ENCODE assay signal across 8 cellular contexts in the genomic region with DNA sequence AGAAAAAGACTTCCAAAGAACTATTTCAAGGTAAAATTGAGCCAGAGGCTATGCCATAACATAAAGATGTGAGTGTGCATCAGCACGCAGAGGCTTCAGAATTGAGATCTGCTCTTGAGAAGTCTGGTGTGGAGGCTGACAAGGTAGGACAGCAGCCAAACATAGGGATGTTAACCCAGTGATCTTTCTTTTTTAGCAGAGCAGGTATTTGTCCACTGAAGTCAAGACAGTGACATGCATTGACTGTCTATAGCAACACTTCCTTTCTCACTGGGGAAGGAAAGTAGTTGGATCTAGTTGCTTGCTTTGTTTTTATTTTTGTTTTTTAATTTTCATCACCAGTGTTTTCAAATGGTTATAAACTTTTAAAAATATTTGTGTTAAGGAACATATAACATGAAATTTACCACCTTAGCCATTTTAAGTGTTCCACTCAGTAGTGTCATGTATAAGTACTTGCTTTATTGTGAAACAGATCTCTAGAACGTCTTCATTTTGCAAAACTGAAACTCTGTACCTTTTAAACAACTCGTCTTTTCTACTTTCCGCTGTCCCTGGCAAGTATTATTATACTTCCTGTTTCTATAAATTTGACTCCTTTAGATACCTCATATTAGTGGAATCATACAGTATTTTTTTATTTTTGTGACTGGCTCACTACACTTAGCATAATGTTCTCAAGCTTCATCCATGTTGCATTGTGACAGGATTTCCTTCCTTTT. TPM values are rescaled to one million over a fixed set of nuclear protein-coding genes. Genes with fewer than 3 reads are reported as not detected.
DNase-seq lines count a peak whose midpoint lies in the region; ATAC-seq, FAIRE-seq and TF ChIP-seq lines count a peak whose summit lies in the region.
"Not testable (repeated sequence)": the region's sequence is repeated elsewhere in the genome, so short reads cannot be mapped to it uniquely, and the experiment has no call there.

No MANE protein-coding gene starts in this region.

- H3K9ac ChIP-seq in BLaER1: not testable (repeated sequence)

- CTCF ChIA-PET in activated CD8-positive, alpha-beta T cell treated with anti-CD3 and anti-CD28 coated beads for 36 hours (lab: Charles Lee): not testable (repeated sequence)

- POLR2A ChIA-PET in activated CD8-positive, alpha-beta T cell treated with anti-CD3 and anti-CD28 coated beads for 36 hours (lab: Charles Lee): not testable (repeated sequence)

- H3K36me3 Mint-ChIP-seq in activated CD8-positive, alpha-beta T cell treated with anti-CD3 and anti-CD28 coated beads for 36 hours (ENCODE audit: low read depth): peaks cover 47% of the 10 kb centered on the region

- 0 out of 2 replicates have a peak overlapping the region, but pooled peaks have one; percentile 17 for H3K4me2 ChIP-seq in BLaER1

- peak; percentile 48 for FAIRE-seq in endometrium (lab: Jason Lieb, UNC)

- not testable (repeated sequence) for H3K27me3 Mint-ChIP-seq in activated CD8-positive, alpha-beta T cell treated with anti-CD3 and anti-CD28 coated beads for 36 hours

- H3K4me3 Mint-ChIP-seq in activated CD8-positive, alpha-beta T cell treated with anti-CD3 and anti-CD28 coated beads for 36 hours: peak overlapping the region; percentile 35

- H3K9me3 Mint-ChIP-seq in activated CD8-positive, alpha-beta T cell treated with anti-CD3 and anti-CD28 coated beads for 36 hours: not testable (repeated sequence)

- peak; percentile 43 for DNase-seq in NAMALWA (ENCODE audit: low spot score)
- DNase-seq in activated CD8-positive, alpha-beta T cell treated with anti-CD3 and anti-CD28 coated beads for 36 hours: not testable (repeated sequence)

- peak overlapping the region; percentile 83 for H3K27ac Mint-ChIP-seq in activated CD8-positive, alpha-beta T cell treated with anti-CD3 and anti-CD28 coated beads for 36 hours

- not testable (repeated sequence) for H3K4me3 ChIP-seq in BLaER1

- intact Hi-C loops in activated CD8-positive, alpha-beta T cell treated with anti-CD3 and anti-CD28 coated beads for 36 hours (cut with micrococcal nuclease): not testable (repeated sequence)

- H4K20me1 ChIP-seq in BLaER1: peaks cover 53% of the 10 kb centered on the region

- H3K27me3 ChIP-seq in BLaER1: not testable (repeated sequence)

- H3K4me1 ChIP-seq in BLaER1: peaks cover 27% of the 10 kb centered on the region; the same call in 1 of the 2 replicates

- peaks cover 39% of the 10 kb centered on the region for H3K4me1 Mint-ChIP-seq in activated CD8-positive, alpha-beta T cell treated with anti-CD3 and anti-CD28 coated beads for 36 hours (ENCODE audit: low read depth)

- peaks cover 69% of the 10 kb centered on the region for H3K36me3 ChIP-seq in BLaER1

- peaks cover 28% of the 10 kb centered on the region for H3K9me3 ChIP-seq in BLaER1

- not testable (repeated sequence) for H3K27ac ChIP-seq in BLaER1

- not testable (repeated sequence) for TF ChIP-seq CTCF in activated CD8-positive, alpha-beta T cell treated with anti-CD3 and anti-CD28 coated beads for 36 hours (IDR thresholded peaks at IDR 0.05)

- ATAC-seq in GM18867 (IDR thresholded peaks at IDR 0.05; ENCODE audit: unreplicated experiment) (peak; percentile 82), GM21367 (IDR thresholded peaks at IDR 0.05; ENCODE audit: unreplicated experiment) (peak; percentile 84), HG02798 (IDR thresholded peaks at IDR 0.05; ENCODE audit: poor library complexity, unreplicated experiment) (peak; percentile 74), HG03175 (IDR thresholded peaks at IDR 0.05; ENCODE audit: unreplicated experiment) (peak; percentile 74)
- peak; percentile 60 for ATAC-seq in activated CD8-positive, alpha-beta T cell treated with anti-CD3 and anti-CD28 coated beads for 36 hours

RNA-seq across cellular contexts. Expression of a gene that starts 40.7 kb away (rescaled TPM):
- total RNA-seq in activated CD8-positive, alpha-beta T cell treated with anti-CD3 and anti-CD28 coated beads for 36 hours: 10 to 100 TPM; 42.3 to 43.2 TPM
